8 cellular contexts compared by ENCODE assay signal in genomic region chr1:29124366-29125236, GRCh38.
A peak's percentile ranks its signal among the peaks of the same experiment; 100 is the strongest.
DNase-seq lines count a peak whose midpoint lies in the region; ATAC-seq and TF ChIP-seq lines count a peak whose summit lies in the region.

No MANE protein-coding gene starts in this region.

- H3K4me3 ChIP-seq in DOHH2 (ENCODE audit: low read length) (peak overlapping the region; percentile 68), epithelial cell of esophagus (ENCODE audit: low read length) (peak overlapping the region; percentile 39), muscle layer of colon (ENCODE audit: low read depth in 1 of 2, low read length in 2 of 2) (peak overlapping the region; percentile 69 to 96)

- H3K27ac ChIP-seq in DOHH2 (ENCODE audit: low read depth, low read length): no peak overlapping the region
- peak overlapping the region; percentile 98 for H3K27ac ChIP-seq in muscle layer of colon (ENCODE audit: low read depth, low read length)

- H3K9me3 ChIP-seq in DOHH2 (ENCODE audit: control insufficient read depth, insufficient read depth, low read length) (no peaks in the 10 kb centered on the region), muscle layer of colon (ENCODE audit: low read length) (no peaks in the 10 kb centered on the region)

- peaks cover 48% of the 10 kb centered on the region for H3K27me3 ChIP-seq in DOHH2 (ENCODE audit: control insufficient read depth, low read length)
- H3K27me3 ChIP-seq in muscle layer of colon (ENCODE audit: control insufficient read depth in 1 of 2, insufficient read depth in 2 of 2, low read length in 2 of 2): peaks cover 0 to 4% of the 10 kb centered on the region in 2 donors

- H3K4me1 ChIP-seq in DOHH2 (ENCODE audit: control insufficient read depth, low read length): peaks cover 12% of the 10 kb centered on the region
- H3K4me1 ChIP-seq in muscle layer of colon (ENCODE audit: insufficient read depth, low read length): peaks cover 23% of the 10 kb centered on the region

- ATAC-seq in HG02571 (IDR thresholded peaks at IDR 0.05; ENCODE audit: unreplicated experiment): no peak

- peak overlapping the region; percentile 69 for H3K4me2 ChIP-seq in DOHH2 (ENCODE audit: low read length)

- no peaks in the 10 kb centered on the region for H3K9me2 ChIP-seq in DOHH2 (replicated peaks; ENCODE audit: control insufficient read depth, low read length)

- DNase-seq in NCI-H2196 (lab: John Stamatoyannopoulos, UW; ENCODE audit: unreplicated experiment) (peak; percentile 55), activated T-cell treated with anti-CD3 and anti-CD28 coated beads for 1 hour (ENCODE audit: low read depth) (peak; percentile 35), epithelial cell of esophagus (ENCODE audit: low read depth) (peak; percentile 35), GDM1 (lab: John Stamatoyannopoulos, UW) (no peak)
- DNase-seq in stimulated activated naive CD4-positive, alpha-beta T cell (lab: John Stamatoyannopoulos, UW): peak in 5 of 6 experiments; percentile 16 to 55 (median 47)

- TF ChIP-seq CTCF in DOHH2 (IDR thresholded peaks at IDR 0.05; ENCODE audit: low read depth, low read length, poor library complexity, severe bottlenecking) (no peak), epithelial cell of esophagus (IDR thresholded peaks at IDR 0.05; ENCODE audit: insufficient read depth, low read depth, low read length, missing control alignments) (peak; percentile 22)

- H3F3A ChIP-seq in DOHH2 (ENCODE audit: control insufficient read depth, insufficient read depth): peaks cover 6% of the 10 kb centered on the region; the same call in 1 of the 2 replicates

- H4K20me1 ChIP-seq in DOHH2 (ENCODE audit: control insufficient read depth, insufficient read depth, low read depth, low read length): 0 out of 2 replicates have a peak, but pooled peaks cover 5% of the 10 kb centered on the region

- H3K79me2 ChIP-seq in DOHH2 (ENCODE audit: control insufficient read depth, low read length): no peaks in the 10 kb centered on the region

- H3K9ac ChIP-seq in muscle layer of colon (ENCODE audit: low read length): peak overlapping the region; percentile 94

- H3K36me3 ChIP-seq in DOHH2 (ENCODE audit: control insufficient read depth, low read length) (no peaks in the 10 kb centered on the region), muscle layer of colon (ENCODE audit: insufficient read depth, low read length) (no peaks in the 10 kb centered on the region)
